In genomic region chr3:23945903-23946751, GRCh38 we compare ENCODE assay signal across 1 cellular context.
TF ChIP-seq lines count a peak whose summit lies in the region.

No MANE protein-coding gene starts in this region.

TF ChIP-seq in HepG2, 621 proteins besides CTCF, POLR2A, EP300 and RAD21 (continued from another document and continues in another):
- no peak for TF ChIP-seq AKNA (CRISPR knock-in tag; IDR thresholded peaks at IDR 0.05; ENCODE audit: borderline replicate concordance)
- TF ChIP-seq HCFC1 (IDR thresholded peaks at IDR 0.05; ENCODE audit: low read depth, low read length) = no peak; the same call in 1 of the 2 replicates
- no peak for TF ChIP-seq ZC3H13 (CRISPR knock-in tag; IDR thresholded peaks at IDR 0.05)
- TF ChIP-seq TBP (CRISPR knock-in tag; IDR thresholded peaks at IDR 0.05) = no peak
- no peak for TF ChIP-seq PHB2 (IDR thresholded peaks at IDR 0.05; ENCODE audit: partially characterized antibody)
- TF ChIP-seq ZNF205 (CRISPR knock-in tag; IDR thresholded peaks at IDR 0.05) = no peak
- TF ChIP-seq RBM22 (optimal IDR thresholded peaks at IDR 0.05; ENCODE audit: low read length) = no peak
- TF ChIP-seq ZNF34 (CRISPR knock-in tag; IDR thresholded peaks at IDR 0.05; ENCODE audit: borderline replicate concordance) = no peak
- 0 out of 2 replicates have a peak, but pooled peaks have one; percentile 42 for TF ChIP-seq ZSCAN29 (CRISPR knock-in tag; conservative IDR thresholded peaks at IDR 0.05)
- TF ChIP-seq MAFK (conservative IDR thresholded peaks at IDR 0.05 in 1 of 2, IDR thresholded peaks at IDR 0.05 in 1 of 2; ENCODE audit: low read length in 2 of 2) = no peak
- TF ChIP-seq, protein P1, sequence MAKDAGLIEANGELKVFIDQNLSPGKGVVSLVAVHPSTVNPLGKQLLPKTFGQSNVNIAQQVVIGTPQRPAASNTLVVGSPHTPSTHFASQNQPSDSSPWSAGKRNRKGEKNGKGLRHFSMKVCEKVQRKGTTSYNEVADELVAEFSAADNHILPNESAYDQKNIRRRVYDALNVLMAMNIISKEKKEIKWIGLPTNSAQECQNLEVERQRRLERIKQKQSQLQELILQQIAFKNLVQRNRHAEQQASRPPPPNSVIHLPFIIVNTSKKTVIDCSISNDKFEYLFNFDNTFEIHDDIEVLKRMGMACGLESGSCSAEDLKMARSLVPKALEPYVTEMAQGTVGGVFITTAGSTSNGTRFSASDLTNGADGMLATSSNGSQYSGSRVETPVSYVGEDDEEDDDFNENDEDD (CRISPR knock-in tag; IDR thresholded peaks at IDR 0.05; ENCODE audit: borderline replicate concordance) = peak; percentile 84
- no peak for TF ChIP-seq CREM (IDR thresholded peaks at IDR 0.05)
- no peak for TF ChIP-seq CREM (CRISPR knock-in tag; IDR thresholded peaks at IDR 0.05)
- TF ChIP-seq ZNF318 (CRISPR knock-in tag; IDR thresholded peaks at IDR 0.05) = no peak
- TF ChIP-seq ZNF33B (CRISPR knock-in tag; IDR thresholded peaks at IDR 0.05) = peak; percentile 89; the same call in 1 of the 2 replicates
- TF ChIP-seq ZNF567 (CRISPR knock-in tag; IDR thresholded peaks at IDR 0.05; ENCODE audit: borderline replicate concordance) = no peak
- no peak for TF ChIP-seq HMG20B (CRISPR knock-in tag; conservative IDR thresholded peaks at IDR 0.05)
- no peak for TF ChIP-seq ZNF841 (CRISPR knock-in tag; IDR thresholded peaks at IDR 0.05; ENCODE audit: borderline replicate concordance)
- TF ChIP-seq NPAS2 (CRISPR knock-in tag; IDR thresholded peaks at IDR 0.05; ENCODE audit: borderline replicate concordance) = peak; percentile 99
- TF ChIP-seq ZNF557 (CRISPR knock-in tag; IDR thresholded peaks at IDR 0.05) = 0 out of 2 replicates have a peak, but pooled peaks have one; percentile 6
- TF ChIP-seq ZGPAT (CRISPR knock-in tag; IDR thresholded peaks at IDR 0.05) = peak; percentile 86
- TF ChIP-seq ZNF160 (CRISPR knock-in tag; IDR thresholded peaks at IDR 0.05) = no peak; the same call in 1 of the 2 replicates
- TF ChIP-seq, protein P2, sequence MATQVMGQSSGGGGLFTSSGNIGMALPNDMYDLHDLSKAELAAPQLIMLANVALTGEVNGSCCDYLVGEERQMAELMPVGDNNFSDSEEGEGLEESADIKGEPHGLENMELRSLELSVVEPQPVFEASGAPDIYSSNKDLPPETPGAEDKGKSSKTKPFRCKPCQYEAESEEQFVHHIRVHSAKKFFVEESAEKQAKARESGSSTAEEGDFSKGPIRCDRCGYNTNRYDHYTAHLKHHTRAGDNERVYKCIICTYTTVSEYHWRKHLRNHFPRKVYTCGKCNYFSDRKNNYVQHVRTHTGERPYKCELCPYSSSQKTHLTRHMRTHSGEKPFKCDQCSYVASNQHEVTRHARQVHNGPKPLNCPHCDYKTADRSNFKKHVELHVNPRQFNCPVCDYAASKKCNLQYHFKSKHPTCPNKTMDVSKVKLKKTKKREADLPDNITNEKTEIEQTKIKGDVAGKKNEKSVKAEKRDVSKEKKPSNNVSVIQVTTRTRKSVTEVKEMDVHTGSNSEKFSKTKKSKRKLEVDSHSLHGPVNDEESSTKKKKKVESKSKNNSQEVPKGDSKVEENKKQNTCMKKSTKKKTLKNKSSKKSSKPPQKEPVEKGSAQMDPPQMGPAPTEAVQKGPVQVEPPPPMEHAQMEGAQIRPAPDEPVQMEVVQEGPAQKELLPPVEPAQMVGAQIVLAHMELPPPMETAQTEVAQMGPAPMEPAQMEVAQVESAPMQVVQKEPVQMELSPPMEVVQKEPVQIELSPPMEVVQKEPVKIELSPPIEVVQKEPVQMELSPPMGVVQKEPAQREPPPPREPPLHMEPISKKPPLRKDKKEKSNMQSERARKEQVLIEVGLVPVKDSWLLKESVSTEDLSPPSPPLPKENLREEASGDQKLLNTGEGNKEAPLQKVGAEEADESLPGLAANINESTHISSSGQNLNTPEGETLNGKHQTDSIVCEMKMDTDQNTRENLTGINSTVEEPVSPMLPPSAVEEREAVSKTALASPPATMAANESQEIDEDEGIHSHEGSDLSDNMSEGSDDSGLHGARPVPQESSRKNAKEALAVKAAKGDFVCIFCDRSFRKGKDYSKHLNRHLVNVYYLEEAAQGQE (IDR thresholded peaks at IDR 0.05; ENCODE audit: borderline replicate concordance in 1 of 2, low read depth in 1 of 2, low read length in 2 of 2) = no peak
- TF ChIP-seq ARNT2 (CRISPR knock-in tag; IDR thresholded peaks at IDR 0.05; ENCODE audit: low read depth) = peak; percentile 85; the same call in 1 of the 2 replicates
- TF ChIP-seq NRL (CRISPR knock-in tag; IDR thresholded peaks at IDR 0.05; ENCODE audit: borderline replicate concordance) = peak; percentile 94
- peak; percentile 97 for TF ChIP-seq ZNF891 (CRISPR knock-in tag; IDR thresholded peaks at IDR 0.05)
- no peak; the same call in none of the 2 replicates for TF ChIP-seq YEATS4 (CRISPR knock-in tag; IDR thresholded peaks at IDR 0.05; ENCODE audit: borderline replicate concordance)
- TF ChIP-seq PREB (CRISPR knock-in tag; IDR thresholded peaks at IDR 0.05) = no peak
- TF ChIP-seq, protein P3, sequence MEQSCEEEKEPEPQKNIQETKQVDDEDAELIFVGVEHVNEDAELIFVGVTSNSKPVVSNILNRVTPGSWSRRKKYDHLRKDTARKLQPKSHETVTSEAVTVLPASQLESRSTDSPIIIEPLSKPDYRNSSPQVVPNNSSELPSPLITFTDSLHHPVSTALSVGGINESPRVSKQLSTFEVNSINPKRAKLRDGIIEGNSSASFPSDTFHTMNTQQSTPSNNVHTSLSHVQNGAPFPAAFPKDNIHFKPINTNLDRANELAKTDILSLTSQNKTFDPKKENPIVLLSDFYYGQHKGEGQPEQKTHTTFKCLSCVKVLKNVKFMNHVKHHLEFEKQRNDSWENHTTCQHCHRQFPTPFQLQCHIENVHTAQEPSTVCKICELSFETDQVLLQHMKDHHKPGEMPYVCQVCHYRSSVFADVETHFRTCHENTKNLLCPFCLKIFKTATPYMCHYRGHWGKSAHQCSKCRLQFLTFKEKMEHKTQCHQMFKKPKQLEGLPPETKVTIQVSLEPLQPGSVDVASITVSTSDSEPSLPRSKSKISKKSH (CRISPR knock-in tag; IDR thresholded peaks at IDR 0.05; ENCODE audit: borderline replicate concordance) = peak; percentile 89
- TF ChIP-seq, protein P4, sequence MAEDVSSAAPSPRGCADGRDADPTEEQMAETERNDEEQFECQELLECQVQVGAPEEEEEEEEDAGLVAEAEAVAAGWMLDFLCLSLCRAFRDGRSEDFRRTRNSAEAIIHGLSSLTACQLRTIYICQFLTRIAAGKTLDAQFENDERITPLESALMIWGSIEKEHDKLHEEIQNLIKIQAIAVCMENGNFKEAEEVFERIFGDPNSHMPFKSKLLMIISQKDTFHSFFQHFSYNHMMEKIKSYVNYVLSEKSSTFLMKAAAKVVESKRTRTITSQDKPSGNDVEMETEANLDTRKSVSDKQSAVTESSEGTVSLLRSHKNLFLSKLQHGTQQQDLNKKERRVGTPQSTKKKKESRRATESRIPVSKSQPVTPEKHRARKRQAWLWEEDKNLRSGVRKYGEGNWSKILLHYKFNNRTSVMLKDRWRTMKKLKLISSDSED (CRISPR knock-in tag; IDR thresholded peaks at IDR 0.05) = no peak
- TF ChIP-seq HNRNPLL (IDR thresholded peaks at IDR 0.05; ENCODE audit: low read depth, low read length, poor library complexity, severe bottlenecking) = peak; percentile 99
